ENCODE assay signal across 1 cellular context in genomic region chr6:153031335-153031955, GRCh38.
TF ChIP-seq lines count a peak whose summit lies in the region.

No MANE protein-coding gene starts in this region.

TF ChIP-seq in HepG2, 621 proteins besides CTCF, POLR2A, EP300 and RAD21:
- TF ChIP-seq ZKSCAN1 (IDR thresholded peaks at IDR 0.05; ENCODE audit: low read length) (no peak), SRSF9 (IDR thresholded peaks at IDR 0.05; ENCODE audit: borderline replicate concordance, insufficient read depth, low read depth, low read length, poor library complexity, severe bottlenecking) (no peak), CEBPB (IDR thresholded peaks at IDR 0.05; ENCODE audit: borderline replicate concordance, low read depth, low read length) (peak; percentile 68)
